8 cellular contexts compared by ENCODE assay signal in genomic region chr11:5380740-5381342, GRCh38. TPM values are rescaled to one million over a fixed set of nuclear protein-coding genes. Genes with fewer than 3 reads are reported as not detected.
DNase-seq lines count a peak whose midpoint lies in the region; ATAC-seq and TF ChIP-seq lines count a peak whose summit lies in the region.

No MANE protein-coding gene starts in this region.

- H4K91ac ChIP-seq in trophoblast cell (ENCODE audit: low read depth, low read length), result no peak overlapping the region

- TF ChIP-seq CTCF in GM13976 (IDR thresholded peaks at IDR 0.05; ENCODE audit: borderline replicate concordance, control extremely low read depth, extremely low read depth, insufficient read depth, missing control alignments) (peak; percentile 63), WTC11 (IDR thresholded peaks at IDR 0.05) (peak; percentile 84), fibroblast of villous mesenchyme (IDR thresholded peaks at IDR 0.05; ENCODE audit: insufficient read depth, low read depth, low read length) (peak; percentile 88), omental fat pad (IDR thresholded peaks at IDR 0.05) (peak in 1 of 3 donors; percentile 11)

- H3K79me2 ChIP-seq in trophoblast cell (ENCODE audit: control insufficient read depth, insufficient read depth, low read length, poor library complexity), result no peaks in the 10 kb centered on the region

- no peak overlapping the region for H2AK5ac ChIP-seq in trophoblast cell (ENCODE audit: low read length)

- no peaks in the 10 kb centered on the region for H3K27me3 ChIP-seq in trophoblast cell (ENCODE audit: insufficient read depth, low read length)

- H3K9me3 Mint-ChIP-seq in WTC11, result no peaks in the 10 kb centered on the region

- no peak overlapping the region for H4K8ac ChIP-seq in trophoblast cell (ENCODE audit: low read depth, low read length)

- CTCF ChIA-PET in WTC11 (lab: Charles Lee), result interaction anchor here (0.9 kb wide), 1 partner anchor 256 kb away, joined by 3 read pairs; no protein-coding TSS in a partner anchor

- H3K36me3 ChIP-seq in trophoblast cell (ENCODE audit: control insufficient read depth in 1 of 2, insufficient read depth in 2 of 2, low read length in 2 of 2), result no peaks in the 10 kb centered on the region

- peaks cover 5% of the 10 kb centered on the region; the same call in 1 of the 2 replicates for H3K27me3 Mint-ChIP-seq in WTC11 (ENCODE audit: low read depth)

- in situ Hi-C loops in GM13976 (cut with MboI; ENCODE audit: low sequenced_read_pairs, unreplicated experiment), result loop anchor here (25.0 kb wide), 2 partner anchors 244 to 744 kb away; partner anchors contain the start of genes OR51D1, OR51E1 and OR52A5

- WGBS in trophoblast cell (ENCODE audit: extremely low coverage, insufficient coverage, insufficient read length), result no CpG with 5 or more reads among the region's 4 CpGs

- H3K9ac ChIP-seq in trophoblast cell (ENCODE audit: low read length), result no peak overlapping the region

- H3K18ac ChIP-seq in trophoblast cell (ENCODE audit: low read length), result no peak overlapping the region

- no peak overlapping the region for H2AFZ ChIP-seq in trophoblast cell (ENCODE audit: insufficient read depth, low read length, poor library complexity)

- peak; percentile 91 for ATAC-seq in HG02798 (IDR thresholded peaks at IDR 0.05; ENCODE audit: poor library complexity, unreplicated experiment)
- ATAC-seq in WTC11, result peak; percentile 98
- no peak for ATAC-seq in omental fat pad (ENCODE audit: low FRiP score)

- no peaks in the 10 kb centered on the region for H3K4me1 ChIP-seq in trophoblast cell (ENCODE audit: control insufficient read depth in 1 of 2, insufficient read depth in 2 of 2, low read length in 2 of 2)

- H3K36me3 Mint-ChIP-seq in WTC11, result no peaks in the 10 kb centered on the region

- H3K4me2 ChIP-seq in trophoblast cell (ENCODE audit: low read length), result no peak overlapping the region

- H3K4ac ChIP-seq in trophoblast cell (ENCODE audit: low read depth, low read length), result no peak overlapping the region

- H3K23ac ChIP-seq in trophoblast cell (ENCODE audit: low read length), result no peak overlapping the region

- POLR2A ChIA-PET in WTC11 (lab: Charles Lee), result no interaction called here

- no peak overlapping the region for H2BK5ac ChIP-seq in trophoblast cell (ENCODE audit: low read depth, low read length, poor library complexity)

- H3K27ac Mint-ChIP-seq in WTC11, result no peak overlapping the region

- no peak overlapping the region for H3K14ac ChIP-seq in trophoblast cell (ENCODE audit: low read length)

- no peaks in the 10 kb centered on the region for H3K9me3 ChIP-seq in trophoblast cell (ENCODE audit: insufficient read depth, low read depth, low read length)

- H3K4me3 Mint-ChIP-seq in WTC11, result no peak overlapping the region

- H3K4me3 ChIP-seq in fibroblast of villous mesenchyme (ENCODE audit: low read depth, low read length) (no peak overlapping the region), trophoblast cell (ENCODE audit: low read depth, low read length) (no peak overlapping the region)

- no peak overlapping the region for H2BK120ac ChIP-seq in trophoblast cell (ENCODE audit: insufficient read depth, low read length, poor library complexity)

- peaks cover 14% of the 10 kb centered on the region for H3K4me1 Mint-ChIP-seq in WTC11

- H3K27ac ChIP-seq in trophoblast cell (ENCODE audit: low read depth, low read length), result no peak overlapping the region

- peak; percentile 32 to 39 for DNase-seq in AML-193 (lab: John Stamatoyannopoulos, UW)
- DNase-seq in GM13976 (ENCODE audit: low spot score), result peak; percentile 40
- peak; percentile 60 for DNase-seq in NCI-H1105 (lab: John Stamatoyannopoulos, UW)
- peak; percentile 74 for DNase-seq in WTC11 (ENCODE audit: low spot score)
- peak; percentile 71 for DNase-seq in fibroblast of villous mesenchyme (ENCODE audit: low read depth)
- DNase-seq in trophoblast cell, result peak; percentile 52 to 87
- DNase-seq in omental fat pad (ENCODE audit: low spot score), result no peak

- H3K79me1 ChIP-seq in trophoblast cell (ENCODE audit: low read length), result no peaks in the 10 kb centered on the region

- no peak overlapping the region for H4K12ac ChIP-seq in trophoblast cell (ENCODE audit: low read depth, low read length)

- no peak overlapping the region for H2BK12ac ChIP-seq in trophoblast cell (ENCODE audit: low read length)

TF ChIP-seq in WTC11, 78 proteins besides CTCF, POLR2A, EP300 and RAD21:
- TF ChIP-seq ZNF317 (CRISPR knock-in tag; IDR thresholded peaks at IDR 0.05; ENCODE audit: borderline replicate concordance, low read depth) (no peak), NFE2L1 (CRISPR knock-in tag; IDR thresholded peaks at IDR 0.05) (no peak), IRF1 (CRISPR knock-in tag; IDR thresholded peaks at IDR 0.05) (no peak), ZNF671 (CRISPR knock-in tag; IDR thresholded peaks at IDR 0.05) (no peak), CREB1 (CRISPR knock-in tag; IDR thresholded peaks at IDR 0.05) (no peak), TEAD4 (CRISPR knock-in tag; IDR thresholded peaks at IDR 0.05) (no peak)

RNA-seq across cellular contexts. Expression of gene OR51M1, which starts 2.8 kb away (rescaled TPM):
- total RNA-seq in WTC11 (2021), result 0.05 TPM in 1 of 3 replicates, not detected in the others
- under 0.01 TPM in 1 of 2 replicates, not detected in the other for total RNA-seq in fibroblast of villous mesenchyme
- polyA plus RNA-seq in trophoblast cell (2013), result not detected in 2 replicates
- total RNA-seq in omental fat pad, result not detected

RNA-seq across cellular contexts. Expression of gene OR51B6, which starts 29.5 kb away (rescaled TPM):
- not detected in 3 replicates for total RNA-seq in WTC11 (2021)
- not detected in 2 replicates for total RNA-seq in fibroblast of villous mesenchyme
- not detected in 2 replicates for polyA plus RNA-seq in trophoblast cell (2013)
- total RNA-seq in omental fat pad, result not detected

RNA-seq across cellular contexts. Expression of gene OR51B5, which starts 37.5 kb away (rescaled TPM):
- total RNA-seq in WTC11 (2021) (0.26 to 0.37 TPM in 2 of 3 replicates, not detected in the other), fibroblast of villous mesenchyme (0.32 and 0.43 TPM in 2 replicates), omental fat pad (under 1 TPM in 3 of 4 donors, not detected in 1; 0.36 to 0.63 (median 0.46) TPM)
- polyA plus RNA-seq in trophoblast cell (2013), result not detected in 2 replicates

RNA-seq across cellular contexts. Expression of gene OR51Q1, which starts 41.1 kb away (rescaled TPM):
- total RNA-seq in WTC11 (2021) (not detected in 3 replicates), fibroblast of villous mesenchyme (not detected in 2 replicates), omental fat pad (not detected)
- not detected in 2 replicates for polyA plus RNA-seq in trophoblast cell (2013)

RNA-seq across cellular contexts. Expression of gene OR51B2, which starts 56.7 kb away (rescaled TPM):
- total RNA-seq in WTC11 (2021) (not detected in 3 replicates), fibroblast of villous mesenchyme (not detected in 2 replicates), omental fat pad (1 to 10 TPM in 1 of 4 donors, under 1 TPM in 1, not detected in 2; 0.46 to 1.1 TPM)
- polyA plus RNA-seq in trophoblast cell (2013), result not detected in 2 replicates
